Comparison of ENCODE assay signal across 1 cellular context in the genomic region with DNA sequence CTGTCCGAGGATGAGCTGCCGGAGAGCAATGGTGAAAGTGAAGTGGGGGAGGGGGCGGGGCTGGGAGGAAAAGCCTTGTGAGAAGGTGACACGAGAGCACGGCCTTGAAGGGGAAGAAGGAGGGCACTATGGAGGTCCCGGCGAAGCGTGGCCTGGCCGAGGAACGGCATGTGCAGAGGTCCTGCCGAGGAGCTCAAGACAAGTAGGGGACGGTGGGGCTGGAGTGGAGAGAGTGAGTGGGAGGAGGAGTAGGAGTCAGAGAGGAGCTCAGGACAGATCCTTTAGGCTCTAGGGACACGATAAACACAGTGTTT.
TF ChIP-seq lines count a peak whose summit lies in the region.

No MANE protein-coding gene starts in this region.

TF ChIP-seq in GM23338, 12 proteins besides CTCF, POLR2A, EP300 and RAD21 (continued from another document):
- TF ChIP-seq, protein P1, sequence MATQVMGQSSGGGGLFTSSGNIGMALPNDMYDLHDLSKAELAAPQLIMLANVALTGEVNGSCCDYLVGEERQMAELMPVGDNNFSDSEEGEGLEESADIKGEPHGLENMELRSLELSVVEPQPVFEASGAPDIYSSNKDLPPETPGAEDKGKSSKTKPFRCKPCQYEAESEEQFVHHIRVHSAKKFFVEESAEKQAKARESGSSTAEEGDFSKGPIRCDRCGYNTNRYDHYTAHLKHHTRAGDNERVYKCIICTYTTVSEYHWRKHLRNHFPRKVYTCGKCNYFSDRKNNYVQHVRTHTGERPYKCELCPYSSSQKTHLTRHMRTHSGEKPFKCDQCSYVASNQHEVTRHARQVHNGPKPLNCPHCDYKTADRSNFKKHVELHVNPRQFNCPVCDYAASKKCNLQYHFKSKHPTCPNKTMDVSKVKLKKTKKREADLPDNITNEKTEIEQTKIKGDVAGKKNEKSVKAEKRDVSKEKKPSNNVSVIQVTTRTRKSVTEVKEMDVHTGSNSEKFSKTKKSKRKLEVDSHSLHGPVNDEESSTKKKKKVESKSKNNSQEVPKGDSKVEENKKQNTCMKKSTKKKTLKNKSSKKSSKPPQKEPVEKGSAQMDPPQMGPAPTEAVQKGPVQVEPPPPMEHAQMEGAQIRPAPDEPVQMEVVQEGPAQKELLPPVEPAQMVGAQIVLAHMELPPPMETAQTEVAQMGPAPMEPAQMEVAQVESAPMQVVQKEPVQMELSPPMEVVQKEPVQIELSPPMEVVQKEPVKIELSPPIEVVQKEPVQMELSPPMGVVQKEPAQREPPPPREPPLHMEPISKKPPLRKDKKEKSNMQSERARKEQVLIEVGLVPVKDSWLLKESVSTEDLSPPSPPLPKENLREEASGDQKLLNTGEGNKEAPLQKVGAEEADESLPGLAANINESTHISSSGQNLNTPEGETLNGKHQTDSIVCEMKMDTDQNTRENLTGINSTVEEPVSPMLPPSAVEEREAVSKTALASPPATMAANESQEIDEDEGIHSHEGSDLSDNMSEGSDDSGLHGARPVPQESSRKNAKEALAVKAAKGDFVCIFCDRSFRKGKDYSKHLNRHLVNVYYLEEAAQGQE (IDR thresholded peaks at IDR 0.05; ENCODE audit: unreplicated experiment) = no peak
- TF ChIP-seq, protein P2, sequence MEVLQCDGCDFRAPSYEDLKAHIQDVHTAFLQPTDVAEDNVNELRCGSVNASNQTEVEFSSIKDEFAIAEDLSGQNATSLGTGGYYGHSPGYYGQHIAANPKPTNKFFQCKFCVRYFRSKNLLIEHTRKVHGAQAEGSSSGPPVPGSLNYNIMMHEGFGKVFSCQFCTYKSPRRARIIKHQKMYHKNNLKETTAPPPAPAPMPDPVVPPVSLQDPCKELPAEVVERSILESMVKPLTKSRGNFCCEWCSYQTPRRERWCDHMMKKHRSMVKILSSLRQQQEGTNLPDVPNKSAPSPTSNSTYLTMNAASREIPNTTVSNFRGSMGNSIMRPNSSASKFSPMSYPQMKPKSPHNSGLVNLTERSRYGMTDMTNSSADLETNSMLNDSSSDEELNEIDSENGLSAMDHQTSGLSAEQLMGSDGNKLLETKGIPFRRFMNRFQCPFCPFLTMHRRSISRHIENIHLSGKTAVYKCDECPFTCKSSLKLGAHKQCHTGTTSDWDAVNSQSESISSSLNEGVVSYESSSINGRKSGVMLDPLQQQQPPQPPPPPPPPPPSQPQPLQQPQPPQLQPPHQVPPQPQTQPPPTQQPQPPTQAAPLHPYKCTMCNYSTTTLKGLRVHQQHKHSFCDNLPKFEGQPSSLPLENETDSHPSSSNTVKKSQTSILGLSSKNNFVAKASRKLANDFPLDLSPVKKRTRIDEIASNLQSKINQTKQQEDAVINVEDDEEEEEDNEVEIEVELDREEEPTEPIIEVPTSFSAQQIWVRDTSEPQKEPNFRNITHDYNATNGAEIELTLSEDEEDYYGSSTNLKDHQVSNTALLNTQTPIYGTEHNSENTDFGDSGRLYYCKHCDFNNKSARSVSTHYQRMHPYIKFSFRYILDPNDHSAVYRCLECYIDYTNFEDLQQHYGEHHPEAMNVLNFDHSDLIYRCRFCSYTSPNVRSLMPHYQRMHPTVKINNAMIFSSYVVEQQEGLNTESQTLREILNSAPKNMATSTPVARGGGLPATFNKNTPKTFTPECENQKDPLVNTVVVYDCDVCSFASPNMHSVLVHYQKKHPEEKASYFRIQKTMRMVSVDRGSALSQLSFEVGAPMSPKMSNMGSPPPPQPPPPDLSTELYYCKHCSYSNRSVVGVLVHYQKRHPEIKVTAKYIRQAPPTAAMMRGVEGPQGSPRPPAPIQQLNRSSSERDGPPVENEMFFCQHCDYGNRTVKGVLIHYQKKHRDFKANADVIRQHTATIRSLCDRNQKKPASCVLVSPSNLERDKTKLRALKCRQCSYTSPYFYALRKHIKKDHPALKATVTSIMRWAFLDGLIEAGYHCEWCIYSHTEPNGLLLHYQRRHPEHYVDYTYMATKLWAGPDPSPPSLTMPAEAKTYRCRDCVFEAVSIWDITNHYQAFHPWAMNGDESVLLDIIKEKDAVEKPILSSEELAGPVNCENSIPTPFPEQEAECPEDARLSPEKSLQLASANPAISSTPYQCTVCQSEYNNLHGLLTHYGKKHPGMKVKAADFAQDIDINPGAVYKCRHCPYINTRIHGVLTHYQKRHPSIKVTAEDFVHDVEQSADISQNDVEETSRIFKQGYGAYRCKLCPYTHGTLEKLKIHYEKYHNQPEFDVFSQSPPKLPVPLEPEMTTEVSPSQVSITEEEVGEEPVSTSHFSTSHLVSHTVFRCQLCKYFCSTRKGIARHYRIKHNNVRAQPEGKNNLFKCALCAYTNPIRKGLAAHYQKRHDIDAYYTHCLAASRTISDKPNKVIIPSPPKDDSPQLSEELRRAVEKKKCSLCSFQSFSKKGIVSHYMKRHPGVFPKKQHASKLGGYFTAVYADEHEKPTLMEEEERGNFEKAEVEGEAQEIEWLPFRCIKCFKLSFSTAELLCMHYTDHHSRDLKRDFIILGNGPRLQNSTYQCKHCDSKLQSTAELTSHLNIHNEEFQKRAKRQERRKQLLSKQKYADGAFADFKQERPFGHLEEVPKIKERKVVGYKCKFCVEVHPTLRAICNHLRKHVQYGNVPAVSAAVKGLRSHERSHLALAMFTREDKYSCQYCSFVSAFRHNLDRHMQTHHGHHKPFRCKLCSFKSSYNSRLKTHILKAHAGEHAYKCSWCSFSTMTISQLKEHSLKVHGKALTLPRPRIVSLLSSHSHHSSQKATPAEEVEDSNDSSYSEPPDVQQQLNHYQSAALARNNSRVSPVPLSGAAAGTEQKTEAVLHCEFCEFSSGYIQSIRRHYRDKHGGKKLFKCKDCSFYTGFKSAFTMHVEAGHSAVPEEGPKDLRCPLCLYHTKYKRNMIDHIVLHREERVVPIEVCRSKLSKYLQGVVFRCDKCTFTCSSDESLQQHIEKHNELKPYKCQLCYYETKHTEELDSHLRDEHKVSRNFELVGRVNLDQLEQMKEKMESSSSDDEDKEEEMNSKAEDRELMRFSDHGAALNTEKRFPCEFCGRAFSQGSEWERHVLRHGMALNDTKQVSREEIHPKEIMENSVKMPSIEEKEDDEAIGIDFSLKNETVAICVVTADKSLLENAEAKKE (CRISPR knock-in tag; IDR thresholded peaks at IDR 0.05) = no peak
- TF ChIP-seq EZH2 (IDR thresholded peaks at IDR 0.05; ENCODE audit: low read depth, unreplicated experiment) (no peak), STAT1 (IDR thresholded peaks at IDR 0.05; ENCODE audit: unreplicated experiment) (no peak), CREB1 (CRISPR knock-in tag; IDR thresholded peaks at IDR 0.05; ENCODE audit: low read depth) (no peak), EZH2phosphoT487 (IDR thresholded peaks at IDR 0.05; ENCODE audit: unreplicated experiment) (no peak), ZNF331 (CRISPR knock-in tag; IDR thresholded peaks at IDR 0.05; ENCODE audit: low read depth) (no peak), ETS1 (IDR thresholded peaks at IDR 0.05) (no peak), POLR2AphosphoS5 (IDR thresholded peaks at IDR 0.05; ENCODE audit: low read depth) (no peak), ZNF114 (CRISPR knock-in tag; IDR thresholded peaks at IDR 0.05) (no peak), JUNB (IDR thresholded peaks at IDR 0.05; ENCODE audit: unreplicated experiment) (no peak)
